19 cellular contexts compared by ENCODE assay signal in genomic region chr15:40960151-40960885, GRCh38. TPM values are rescaled to one million over a fixed set of nuclear protein-coding genes. Genes with fewer than 3 reads are reported as not detected.
DNase-seq lines count a peak whose midpoint lies in the region; ATAC-seq and TF ChIP-seq lines count a peak whose summit lies in the region.
"Had no signal": no experiment of that assay in that cellular context is flagged by ENCODE, and none has a peak within 500 bp of the region (broad histone marks: within the 10 kb centered on the region; RNA-seq: fewer than 3 reads in every experiment).

No MANE protein-coding gene starts in this region.

- H3K27ac ChIP-seq in HCT116 (ENCODE audit: low read depth, low read length) (peak overlapping the region; percentile 46), lower lobe of right lung (peak overlapping the region; percentile 65), sigmoid colon (no peak overlapping the region), esophagus squamous epithelium (no peak overlapping the region), A673 (ENCODE audit: low read depth, low read length, poor library complexity, severe bottlenecking) (no peak overlapping the region)

- no peak for TF ChIP-seq RAD21 in HCT116 (IDR thresholded peaks at IDR 0.05; ENCODE audit: low read depth)

- RAD21 ChIA-PET in HCT116 (lab: Charles Lee; ENCODE audit: low non-redundant PET in 1 of 2, low total read pairs in 2 of 2, uncharacterized antibody in 2 of 2, unreplicated experiment in 2 of 2): no interaction called here

- no peaks in the 10 kb centered on the region for H3K79me2 ChIP-seq in HCT116 (ENCODE audit: insufficient read depth, low read length)

- ATAC-seq in HCT116: 0 out of 2 replicates have a peak, but pooled peaks have one; percentile 15
- ATAC-seq in activated B cell treated with CpG ODN at 0.5 μM for 24 hours (ENCODE audit: low read depth): no peak
- no peak for ATAC-seq in lower lobe of right lung
- ATAC-seq: Right ventricle myocardium inferior had no signal

- H3K27me3 ChIP-seq in HCT116 (ENCODE audit: insufficient read depth, low read length) (no peaks in the 10 kb centered on the region), lower lobe of right lung (ENCODE audit: low read depth) (no peaks in the 10 kb centered on the region), sigmoid colon (no peaks in the 10 kb centered on the region), esophagus squamous epithelium (no peaks in the 10 kb centered on the region), A673 (replicated peaks; ENCODE audit: insufficient read depth, low read depth, low read length, poor library complexity) (no peaks in the 10 kb centered on the region)

- no peaks in the 10 kb centered on the region for H3K9me3 Mint-ChIP-seq in activated B cell treated with CpG ODN at 0.5 μM for 24 hours
- H3K9me3 Mint-ChIP-seq: activated CD4-positive, alpha-beta T cell treated with anti-CD3 and anti-CD28 coated beads, Interleukin-2, amount 10 ng/mL, durations not matched to agents 7 days and 5 days; activated naive CD8-positive, alpha-beta T cell treated with anti-CD3 and anti-CD28 coated beads, Interleukin-2, amount 10 ng/mL, durations not matched to agents 7 days and 5 days had no signal

- POLR2A ChIA-PET in HCT116 (lab: Charles Lee): interaction anchor here (1.2 to 5.5 kb wide), 2 partner anchors 8 to 32 kb away, joined by 3 to 44 read pairs; partner anchors contain the start of genes CHAC1 and DLL4
- POLR2A ChIA-PET in activated B cell treated with CpG ODN at 0.5 μM for 24 hours (lab: Charles Lee): no interaction called here
- POLR2A ChIA-PET in A673 (lab: Charles Lee; ENCODE audit: low non-redundant PET): interaction anchor here (0.6 kb wide), 1 partner anchor 111 kb away, joined by 11 read pairs; no protein-coding TSS in a partner anchor

- H3K36me3 Mint-ChIP-seq in activated B cell treated with CpG ODN at 0.5 μM for 24 hours (ENCODE audit: low read depth): peaks cover 15% of the 10 kb centered on the region

- H3K4me3 Mint-ChIP-seq in activated B cell treated with CpG ODN at 0.5 μM for 24 hours: no peak overlapping the region
- H3K4me3 Mint-ChIP-seq: activated CD4-positive, alpha-beta T cell treated with anti-CD3 and anti-CD28 coated beads, Interleukin-2, amount 10 ng/mL, durations not matched to agents 7 days and 5 days; activated naive CD8-positive, alpha-beta T cell treated with anti-CD3 and anti-CD28 coated beads, Interleukin-2, amount 10 ng/mL, durations not matched to agents 7 days and 5 days had no signal

- H3K9me2 ChIP-seq in HCT116 (ENCODE audit: insufficient read depth): no peaks in the 10 kb centered on the region

- no peak for TF ChIP-seq CTCF in HCT116 (IDR thresholded peaks at IDR 0.05 in 2 of 3, conservative IDR thresholded peaks at IDR 0.05 in 1 of 3; ENCODE audit: borderline replicate concordance in 1 of 3, insufficient read depth in 1 of 3, low read depth in 2 of 3, low read length in 2 of 3)
- no peak for TF ChIP-seq CTCF in activated B cell treated with CpG ODN at 0.5 μM for 24 hours (IDR thresholded peaks at IDR 0.05)
- no peak for TF ChIP-seq CTCF in lower lobe of right lung (IDR thresholded peaks at IDR 0.05)
- no peak for TF ChIP-seq CTCF in sigmoid colon (IDR thresholded peaks at IDR 0.05)
- no peak for TF ChIP-seq CTCF in esophagus squamous epithelium (IDR thresholded peaks at IDR 0.05)
- no peak for TF ChIP-seq CTCF in A673 (conservative IDR thresholded peaks at IDR 0.05; ENCODE audit: low read depth, low read length)

- DNase-seq in HCT116 (ENCODE audit: low read depth, low spot score) (no peak), activated B cell treated with CpG ODN at 0.5 μM for 24 hours (no peak), lower lobe of right lung (no peak), sigmoid colon (peak; percentile 37), esophagus squamous epithelium (lab: John Stamatoyannopoulos, UW) (no peak), NOMO-1 treated with DMSO at 0.1 percent for 48 hours (lab: John Stamatoyannopoulos, UW; ENCODE audit: unreplicated experiment) (no peak), dedifferentiated amniotic fluid mesenchymal stem cell (ENCODE audit: extremely low spot score) (no peak), A673 (ENCODE audit: low spot score) (no peak)
- DNase-seq: activated CD4-positive, alpha-beta T cell treated with anti-CD3 and anti-CD28 coated beads, Interleukin-2, amount 10 ng/mL, durations not matched to agents 7 days and 5 days; activated naive CD8-positive, alpha-beta T cell treated with anti-CD3 and anti-CD28 coated beads, Interleukin-2, amount 10 ng/mL, durations not matched to agents 7 days and 5 days; foreskin melanocyte; hypothalamus; NCI-H1048; NCI-H2081; NCI-H446; NK-92 treated with Interleukin-12 subunit alpha and Interleukin-12 subunit beta, amount 100 ng/mL, for 24 hours; right cardiac atrium had no signal

- no peak overlapping the region for H3K9ac ChIP-seq in HCT116 (ENCODE audit: low read length)

- H4K20me1 ChIP-seq in HCT116 (ENCODE audit: insufficient read depth): no peaks in the 10 kb centered on the region

- CTCF ChIA-PET in HCT116 (lab: Charles Lee): interaction anchor here (0.6 to 1.6 kb wide), 2 partner anchors 55 to 63 kb away, joined by 4 to 9 read pairs; no protein-coding TSS in a partner anchor
- CTCF ChIA-PET in activated B cell treated with CpG ODN at 0.5 μM for 24 hours (lab: Charles Lee): no interaction called here
- CTCF ChIA-PET in A673 (lab: Charles Lee): no interaction called here

- H3K4me3 ChIP-seq in HCT116 (replicated peaks in 1 of 2; ENCODE audit: low read depth in 1 of 2, low read length in 2 of 2): no peak overlapping the region
- no peak overlapping the region for H3K4me3 ChIP-seq in lower lobe of right lung
- no peak overlapping the region for H3K4me3 ChIP-seq in sigmoid colon
- no peak overlapping the region for H3K4me3 ChIP-seq in esophagus squamous epithelium
- no peak overlapping the region for H3K4me3 ChIP-seq in A673 (ENCODE audit: low read depth, low read length, poor library complexity, severe bottlenecking)

- H2AFZ ChIP-seq in HCT116 (ENCODE audit: low read depth, low read length, poor library complexity, severe bottlenecking): peak overlapping the region; percentile 61

- H3K4me2 ChIP-seq in HCT116 (ENCODE audit: low read length): peak overlapping the region; percentile 70

- TF ChIP-seq POLR2A in HCT116 (IDR thresholded peaks at IDR 0.05; ENCODE audit: borderline replicate concordance, extremely low read depth, insufficient read depth, insufficient read length): no peak
- TF ChIP-seq POLR2A in sigmoid colon (IDR thresholded peaks at IDR 0.05): no peak
- TF ChIP-seq POLR2A in esophagus squamous epithelium (IDR thresholded peaks at IDR 0.05): no peak

- H3K4me1 ChIP-seq in HCT116 (ENCODE audit: control insufficient read depth in 1 of 2, insufficient read depth in 2 of 2, low read length in 2 of 2) (peaks cover 11 to 14% of the 10 kb centered on the region in 2 experiments), lower lobe of right lung (peaks cover 11% of the 10 kb centered on the region), sigmoid colon (peaks cover 0 to 31% (median 24%) of the 10 kb centered on the region in 4 donors), esophagus squamous epithelium (peaks cover 0 to 26% (median 0%) of the 10 kb centered on the region in 3 donors), A673 (ENCODE audit: insufficient read depth, low read length, poor library complexity, severe bottlenecking) (peaks cover 24% of the 10 kb centered on the region)

- H3K36me3 ChIP-seq in HCT116 (ENCODE audit: control insufficient read depth in 1 of 2, insufficient read depth in 2 of 2, low read length in 2 of 2): no peaks in the 10 kb centered on the region
- H3K36me3 ChIP-seq in lower lobe of right lung: no peaks in the 10 kb centered on the region
- no peaks in the 10 kb centered on the region for H3K36me3 ChIP-seq in sigmoid colon
- H3K36me3 ChIP-seq in esophagus squamous epithelium: no peaks in the 10 kb centered on the region
- H3K36me3 ChIP-seq in A673 (ENCODE audit: insufficient read depth, low read length, poor library complexity, severe bottlenecking): peaks cover 17% of the 10 kb centered on the region

- no peak for TF ChIP-seq EP300 in sigmoid colon (IDR thresholded peaks at IDR 0.05)

- H3K9me3 ChIP-seq in HCT116 (ENCODE audit: control insufficient read depth in 1 of 2, insufficient read depth in 1 of 2, low read depth in 1 of 2, low read length in 2 of 2) (no peaks in the 10 kb centered on the region), lower lobe of right lung (no peaks in the 10 kb centered on the region), sigmoid colon (no peaks in the 10 kb centered on the region), esophagus squamous epithelium (no peaks in the 10 kb centered on the region), A673 (ENCODE audit: low read depth, low read length, poor library complexity, severe bottlenecking) (no peaks in the 10 kb centered on the region)

- peak overlapping the region; percentile 57 for H3K27ac Mint-ChIP-seq in activated B cell treated with CpG ODN at 0.5 μM for 24 hours
- H3K27ac Mint-ChIP-seq: activated CD4-positive, alpha-beta T cell treated with anti-CD3 and anti-CD28 coated beads, Interleukin-2, amount 10 ng/mL, durations not matched to agents 7 days and 5 days; activated naive CD8-positive, alpha-beta T cell treated with anti-CD3 and anti-CD28 coated beads, Interleukin-2, amount 10 ng/mL, durations not matched to agents 7 days and 5 days had no signal

- intact Hi-C loops in HCT116 (cut with micrococcal nuclease) (no loop called here), activated B cell treated with CpG ODN at 0.5 μM for 24 hours (cut with micrococcal nuclease) (no loop called here), lower lobe of right lung (cut with DNase I) (no loop called here), sigmoid colon (cut with DNase I) (no loop called here), esophagus squamous epithelium (cut with DNase I) (no loop called here), A673 (cut with micrococcal nuclease; ENCODE audit: unreplicated experiment) (no loop called here)

- BruUV-seq in HCT116 (replicated peaks; lab: Mats Ljungman, UMichigan): no TSS peak
- no TSS peak for BruUV-seq in A673 (replicated peaks; lab: Mats Ljungman, UMichigan)

- H3K4me1 Mint-ChIP-seq in activated B cell treated with CpG ODN at 0.5 μM for 24 hours: peaks cover 11% of the 10 kb centered on the region

- WGBS in sigmoid colon, 2 donors: 77 to 86% methylated on average over 16 of the region's 16 CpGs
- 84 to 93% methylated on average over 6 to 15 of the region's 16 CpGs for WGBS in esophagus squamous epithelium, 2 donors

- peaks cover 3% of the 10 kb centered on the region for H3K27me3 Mint-ChIP-seq in activated B cell treated with CpG ODN at 0.5 μM for 24 hours
- H3K27me3 Mint-ChIP-seq: activated CD4-positive, alpha-beta T cell treated with anti-CD3 and anti-CD28 coated beads, Interleukin-2, amount 10 ng/mL, durations not matched to agents 7 days and 5 days; activated naive CD8-positive, alpha-beta T cell treated with anti-CD3 and anti-CD28 coated beads, Interleukin-2, amount 10 ng/mL, durations not matched to agents 7 days and 5 days had no signal

RNA-seq across cellular contexts. Expression of gene CHAC1, which starts 7.0 kb away (rescaled TPM):
- total RNA-seq in HCT116 (2021; ENCODE audit: unreplicated experiment): 58.9 TPM
- 70.2 and 93.5 TPM in 2 replicates for polyA plus RNA-seq in HCT116 (2012)
- total RNA-seq in activated B cell treated with CpG ODN at 0.5 μM for 24 hours: 22.3 and 27.3 TPM in 2 replicates
- total RNA-seq in lower lobe of right lung: 1.8 TPM
- total RNA-seq in sigmoid colon: 1 to 10 TPM in 3 of 4 donors, under 1 TPM in 1; 0.66 to 3.1 (median 2.4) TPM
- polyA plus RNA-seq in sigmoid colon: 10 to 100 TPM in 1 of 3 donors, 1 to 10 TPM in 2; 3.0 to 31.4 (median 8.3) TPM
- 10 to 100 TPM in 1 of 4 donors, 1 to 10 TPM in 2, under 1 TPM in 1; 0.76 to 16.1 (median 6.4) TPM for total RNA-seq in esophagus squamous epithelium
- 11.6 and 26.8 TPM in 2 replicates for total RNA-seq in A673 (2021)

RNA-seq across cellular contexts. Expression of gene DLL4, which starts 31.2 kb away (rescaled TPM):
- total RNA-seq in HCT116 (2021; ENCODE audit: unreplicated experiment) (1.5 TPM), activated B cell treated with CpG ODN at 0.5 μM for 24 hours (0.05 TPM in 1 of 2 replicates, not detected in the other), lower lobe of right lung (21.3 TPM), sigmoid colon (1 to 10 TPM; 3.5 to 5.4 (median 4.6) TPM), esophagus squamous epithelium (1 to 10 TPM in 3 of 4 donors, under 1 TPM in 1; 0.68 to 4.6 (median 1.3) TPM), A673 (2021) (0.11 and 0.15 TPM in 2 replicates)
- polyA plus RNA-seq in HCT116 (2012): 1.0 and 1.2 TPM in 2 replicates
- 10 to 100 TPM in 1 of 3 donors, 1 to 10 TPM in 2; 1.6 to 12.2 (median 3.6) TPM for polyA plus RNA-seq in sigmoid colon
- total RNA-seq: activated CD4-positive, alpha-beta T cell treated with anti-CD3 and anti-CD28 coated beads, Interleukin-2, amount 10 ng/mL, durations not matched to agents 7 days and 5 days had no signal
- polyA plus RNA-seq: keratinocyte had no signal

Comparison
In these comparisons a context has a peak if more than half of its experiments do, and no peak if none do; other contexts are left out.
1. H3K27ac ChIP-seq: peak in HCT116 (single experiment) and lower lobe of right lung (single experiment); none in sigmoid colon (0 of 4), esophagus squamous epithelium (0 of 4) and A673 (single experiment).